In genomic region chrX:13013353-13014110, GRCh38 we compare ENCODE assay signal across 1 cellular context.
TF ChIP-seq lines count a peak whose summit lies in the region.

No MANE protein-coding gene starts in this region.

TF ChIP-seq in K562, 482 proteins besides CTCF, POLR2A, EP300 and RAD21 (continued from another document and continues in another):
- TF ChIP-seq ZBTB40 (IDR thresholded peaks at IDR 0.05) (peak; percentile 16; the same call in 1 of the 2 replicates), ZBTB40 (CRISPR knock-in tag; IDR thresholded peaks at IDR 0.05) (no peak), E2F5 (CRISPR knock-in tag; IDR thresholded peaks at IDR 0.05) (no peak), ZNF140 (CRISPR knock-in tag; IDR thresholded peaks at IDR 0.05) (no peak), THAP12 (CRISPR knock-in tag; IDR thresholded peaks at IDR 0.05) (no peak), CREB1 (IDR thresholded peaks at IDR 0.05) (no peak), CREB1 (CRISPR knock-in tag; IDR thresholded peaks at IDR 0.05) (no peak), CEBPB (tag; IDR thresholded peaks at IDR 0.05) (peak; percentile 70), ZNF77 (CRISPR knock-in tag; IDR thresholded peaks at IDR 0.05) (no peak), NR2F6 (CRISPR knock-in tag; IDR thresholded peaks at IDR 0.05) (no peak), NELFE (IDR thresholded peaks at IDR 0.05; ENCODE audit: insufficient read depth, insufficient read length) (no peak), ETV1 (tag; conservative IDR thresholded peaks at IDR 0.05; ENCODE audit: low read depth) (0 out of 2 replicates have a peak, but pooled peaks have one; percentile 18), SAP30 (IDR thresholded peaks at IDR 0.05; ENCODE audit: borderline replicate concordance, insufficient read depth, low read depth, low read length, poor library complexity, severe bottlenecking) (no peak), GABPB2 (CRISPR knock-in tag; conservative IDR thresholded peaks at IDR 0.05) (no peak), KDM5B (IDR thresholded peaks at IDR 0.05; ENCODE audit: insufficient replicate concordance, low read depth, low read length) (no peak), VEZF1 (CRISPR knock-in tag; IDR thresholded peaks at IDR 0.05) (no peak), ZBTB9 (CRISPR knock-in tag; IDR thresholded peaks at IDR 0.05) (no peak), ZNF354B (CRISPR knock-in tag; IDR thresholded peaks at IDR 0.05) (no peak), ZNF311 (CRISPR knock-in tag; IDR thresholded peaks at IDR 0.05) (no peak), ELF1 (tag; IDR thresholded peaks at IDR 0.05) (peak; percentile 59), DMBX1 (CRISPR knock-in tag; IDR thresholded peaks at IDR 0.05; ENCODE audit: borderline replicate concordance) (no peak), TCF7 (IDR thresholded peaks at IDR 0.05; ENCODE audit: borderline replicate concordance) (no peak), RERE (CRISPR knock-in tag; IDR thresholded peaks at IDR 0.05; ENCODE audit: borderline replicate concordance) (no peak), CTBP1 (IDR thresholded peaks at IDR 0.05; ENCODE audit: borderline replicate concordance) (no peak), DACH1 (IDR thresholded peaks at IDR 0.05; ENCODE audit: partially characterized antibody) (peak; percentile 16), ZNF592 (IDR thresholded peaks at IDR 0.05) (0 out of 2 replicates have a peak, but pooled peaks have one; percentile 37), GABPA (tag; conservative IDR thresholded peaks at IDR 0.05; ENCODE audit: low read depth) (peak; percentile 44; the same call in 1 of the 2 replicates), ETV6 (IDR thresholded peaks at IDR 0.05; ENCODE audit: borderline replicate concordance in 1 of 2, low read depth in 2 of 2, low read length in 1 of 2) (0 out of 4 replicates have a peak, but pooled peaks of 1 of the 2 experiments have one; percentile 20), ETV6 (CRISPR knock-in tag; IDR thresholded peaks at IDR 0.05; ENCODE audit: borderline replicate concordance) (no peak), BMI1 (IDR thresholded peaks at IDR 0.05; ENCODE audit: low read length) (no peak), FOXK2 (conservative IDR thresholded peaks at IDR 0.05 in 1 of 2, IDR thresholded peaks at IDR 0.05 in 1 of 2; ENCODE audit: low read depth in 2 of 2) (peak; percentile 42 to 68; a peak in 2 of 4 replicates)
